In genomic region chr5:145834917-145835838, GRCh38 we compare ENCODE assay signal across 1 cellular context.
TF ChIP-seq lines count a peak whose summit lies in the region.

PRELID2 (minus strand) TSS chr5:145835342; CDS start chr5:145835251, 91 bp downstream.

TF ChIP-seq in K562, 482 proteins besides CTCF, POLR2A, EP300 and RAD21 (continued from another document and continues in another):
- TF ChIP-seq ATF3 (IDR thresholded peaks at IDR 0.05) (no peak), ATF3 (CRISPR knock-in tag; conservative IDR thresholded peaks at IDR 0.05) (no peak), ELK1 (CRISPR knock-in tag; IDR thresholded peaks at IDR 0.05) (no peak), TOE1 (IDR thresholded peaks at IDR 0.05; ENCODE audit: borderline replicate concordance) (0 out of 2 replicates have a peak, but pooled peaks have one; percentile 39), TOE1 (CRISPR knock-in tag; IDR thresholded peaks at IDR 0.05; ENCODE audit: borderline replicate concordance, low read depth) (0 out of 2 replicates have a peak, but pooled peaks have one; percentile 56), GMEB1 (CRISPR knock-in tag; IDR thresholded peaks at IDR 0.05) (peak; percentile 34; the same call in 1 of the 2 replicates), MYC (IDR thresholded peaks at IDR 0.05; ENCODE audit: low read depth, low read length) (peak; percentile 91), MYC (CRISPR knock-in tag; IDR thresholded peaks at IDR 0.05; ENCODE audit: borderline replicate concordance, low read depth) (0 out of 2 replicates have a peak, but pooled peaks have one; percentile 32), HNRNPL (IDR thresholded peaks at IDR 0.05; ENCODE audit: low read depth, low read length) (peak; percentile 77), HMGXB4 (CRISPR knock-in tag; IDR thresholded peaks at IDR 0.05) (no peak), ZNF639 (CRISPR knock-in tag; conservative IDR thresholded peaks at IDR 0.05 in 1 of 2, IDR thresholded peaks at IDR 0.05 in 1 of 2) (peak in 1 of 2 experiments; percentile 58; a peak in 1 of 4 replicates), DPF2 (IDR thresholded peaks at IDR 0.05) (0 out of 2 replicates have a peak, but pooled peaks have one; percentile 31), ZNF395 (CRISPR knock-in tag; IDR thresholded peaks at IDR 0.05) (peak; percentile 15; the same call in 1 of the 2 replicates), DACH1 (IDR thresholded peaks at IDR 0.05; ENCODE audit: partially characterized antibody) (no peak), KAT7 (CRISPR knock-in tag; IDR thresholded peaks at IDR 0.05; ENCODE audit: borderline replicate concordance) (peak; percentile 95), LEF1 (IDR thresholded peaks at IDR 0.05) (0 out of 2 replicates have a peak, but pooled peaks have one; percentile 17), FOSL1 (tag; conservative IDR thresholded peaks at IDR 0.05) (peak; percentile 74), ZBTB2 (IDR thresholded peaks at IDR 0.05) (no peak), PRDM10 (IDR thresholded peaks at IDR 0.05; ENCODE audit: partially characterized antibody) (peak; percentile 53), HOMEZ (CRISPR knock-in tag; IDR thresholded peaks at IDR 0.05) (no peak), SAFB2 (IDR thresholded peaks at IDR 0.05; ENCODE audit: borderline replicate concordance, low read depth, low read length, severe bottlenecking) (no peak), ZNF592 (IDR thresholded peaks at IDR 0.05) (peak; percentile 93), RBM39 (optimal IDR thresholded peaks at IDR 0.05; ENCODE audit: low read depth, low read length) (no peak), NR0B1 (IDR thresholded peaks at IDR 0.05; ENCODE audit: partially characterized antibody) (no peak), SAP30 (IDR thresholded peaks at IDR 0.05; ENCODE audit: borderline replicate concordance, insufficient read depth, low read depth, low read length, poor library complexity, severe bottlenecking) (peak; percentile 49), MNT (conservative IDR thresholded peaks at IDR 0.05) (peak; percentile 82 to 92), PHF8 (IDR thresholded peaks at IDR 0.05; ENCODE audit: borderline replicate concordance, low read length) (peak; percentile 95), RBM22 (IDR thresholded peaks at IDR 0.05; ENCODE audit: low read depth, low read length, poor library complexity, severe bottlenecking) (no peak)
